ENCODE assay signal across 9 cellular contexts in the genomic region with DNA sequence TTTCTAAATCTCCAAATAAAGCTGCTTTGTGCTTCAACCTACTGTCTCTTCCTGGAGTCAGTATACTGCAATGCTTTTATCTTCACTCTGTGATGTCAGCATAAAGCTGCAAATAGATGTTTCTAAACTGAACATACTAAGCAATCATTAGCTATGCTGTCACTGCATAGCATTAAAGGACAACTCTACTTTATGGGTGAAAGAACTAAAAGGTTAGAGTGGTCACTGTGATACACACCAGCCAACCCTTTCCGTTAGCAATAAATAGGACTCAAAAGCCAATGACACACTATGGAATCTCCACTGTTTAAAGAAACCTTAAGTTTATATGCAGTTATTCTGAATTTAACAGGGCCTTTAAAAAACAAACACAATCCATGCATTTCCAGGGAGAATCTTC. TPM values are rescaled to one million over a fixed set of nuclear protein-coding genes. Genes with fewer than 3 reads are reported as not detected.
DNase-seq lines count a peak whose midpoint lies in the region; TF ChIP-seq lines count a peak whose summit lies in the region.
"Had no signal": no experiment of that assay in that cellular context is flagged by ENCODE, and none has a peak within 500 bp of the region (broad histone marks: within the 10 kb centered on the region; RNA-seq: fewer than 3 reads in every experiment).

No MANE protein-coding gene starts in this region.

- no peaks in the 10 kb centered on the region for H4K20me1 ChIP-seq in OCI-LY3 (ENCODE audit: insufficient read depth, low read length)

- H3K4me1 Mint-ChIP-seq in Calu3 (ENCODE audit: low read depth, unreplicated experiment) (peaks cover 17% of the 10 kb centered on the region), endothelial cell (ENCODE audit: unreplicated experiment) (peaks cover 25% of the 10 kb centered on the region)

- H3K27ac ChIP-seq in OCI-LY3 (ENCODE audit: low read length) (no peak overlapping the region), parathyroid adenoma (no peak overlapping the region)
- H3K27ac ChIP-seq: RWPE1 had no signal

- intact Hi-C loops in Calu3 (cut with micrococcal nuclease; ENCODE audit: unreplicated experiment), result loop anchor here (5.0 kb wide), 1 partner anchor 75 kb away; no protein-coding TSS in a partner anchor

- H2AFZ ChIP-seq in OCI-LY3 (ENCODE audit: low read depth, low read length) (no peak overlapping the region), parathyroid adenoma (no peak overlapping the region)

- H3K9me3 Mint-ChIP-seq in Calu3 (ENCODE audit: low read depth, unreplicated experiment) (no peaks in the 10 kb centered on the region), endothelial cell (ENCODE audit: unreplicated experiment) (peaks cover 5% of the 10 kb centered on the region)

- peak overlapping the region; percentile 80 for H3K4me2 ChIP-seq in OCI-LY3 (ENCODE audit: low read length)
- peak overlapping the region; percentile 93 for H3K4me2 ChIP-seq in parathyroid adenoma (ENCODE audit: low read length)

- H3K9ac ChIP-seq in OCI-LY3 (ENCODE audit: low read length) (0 out of 2 replicates have a peak overlapping the region, but pooled peaks have one; percentile 8), parathyroid adenoma (no peak overlapping the region)

- peaks cover 10% of the 10 kb centered on the region; the same call in 1 of the 2 replicates for H3K27me3 ChIP-seq in OCI-LY3 (ENCODE audit: low read depth, low read length)
- no peaks in the 10 kb centered on the region for H3K27me3 ChIP-seq in parathyroid adenoma (ENCODE audit: control insufficient read depth, insufficient read depth, low read length)

- H3K4me1 ChIP-seq in OCI-LY3 (ENCODE audit: low read length) (peaks cover 13% of the 10 kb centered on the region; the same call in 1 of the 2 replicates), parathyroid adenoma (peaks cover 4% of the 10 kb centered on the region)

- H3K4me3 ChIP-seq in OCI-LY3 (ENCODE audit: low read length), result peak overlapping the region; percentile 99
- peak overlapping the region; percentile 72 for H3K4me3 ChIP-seq in parathyroid adenoma (ENCODE audit: low read depth, low read length)

- H3K9me3 ChIP-seq in OCI-LY3 (ENCODE audit: insufficient read depth, low read length) (peaks cover 4% of the 10 kb centered on the region; the same call in 1 of the 2 replicates), parathyroid adenoma (ENCODE audit: control insufficient read depth, low read length) (no peaks in the 10 kb centered on the region)

- BruUV-seq in Calu3 (replicated peaks; lab: Mats Ljungman, UMichigan), result TSS peak; percentile 24

- no peak for DNase-seq in Calu3
- no peak for DNase-seq in endothelial cell (ENCODE audit: low spot score)
- no peak for DNase-seq in DMS153 (lab: John Stamatoyannopoulos, UW)
- no peak for DNase-seq in activated CD8-positive, alpha-beta memory T cell treated with anti-CD3 and anti-CD28 coated beads, Interleukin-2, amount 50 U/mL, for 4 hours
- DNase-seq in stimulated activated CD4-positive, alpha-beta T cell treated with anti-CD3 and anti-CD28 coated beads, Interleukin-4, amount 100 ng/mL, for 4 hours, result no peak
- DNase-seq in NCI-H1417 treated with DMSO at 0.1 percent for 48 hours (lab: John Stamatoyannopoulos, UW), result no peak

- TF ChIP-seq CTCF in Calu3 (IDR thresholded peaks at IDR 0.05; ENCODE audit: unreplicated experiment) (no peak), OCI-LY3 (IDR thresholded peaks at IDR 0.05; ENCODE audit: low read depth, low read length) (no peak), endothelial cell (IDR thresholded peaks at IDR 0.05; ENCODE audit: unreplicated experiment) (no peak), parathyroid adenoma (IDR thresholded peaks at IDR 0.05) (no peak)

- CTCF ChIA-PET in Calu3 (lab: Charles Lee), result no interaction called here

- H3K36me3 Mint-ChIP-seq in Calu3 (ENCODE audit: insufficient read depth, unreplicated experiment), result peaks cover 28% of the 10 kb centered on the region
- peaks cover 7% of the 10 kb centered on the region for H3K36me3 Mint-ChIP-seq in endothelial cell (ENCODE audit: low read depth, unreplicated experiment)

- H3K27ac Mint-ChIP-seq in Calu3 (ENCODE audit: unreplicated experiment) (peak overlapping the region; percentile 99), endothelial cell (ENCODE audit: unreplicated experiment) (no peak overlapping the region)

- H3K27me3 Mint-ChIP-seq in Calu3 (ENCODE audit: unreplicated experiment) (no peaks in the 10 kb centered on the region), endothelial cell (ENCODE audit: unreplicated experiment) (peaks cover 3% of the 10 kb centered on the region)

- H3K4me3 Mint-ChIP-seq in Calu3 (ENCODE audit: low read depth, unreplicated experiment), result peak overlapping the region; percentile 99
- peak overlapping the region; percentile 100 for H3K4me3 Mint-ChIP-seq in endothelial cell (ENCODE audit: unreplicated experiment)

- peaks cover 20% of the 10 kb centered on the region for H3K79me2 ChIP-seq in OCI-LY3 (ENCODE audit: low read length)
- peaks cover 26% of the 10 kb centered on the region for H3K79me2 ChIP-seq in parathyroid adenoma

- H3K36me3 ChIP-seq in OCI-LY3 (replicated peaks; ENCODE audit: low read depth, low read length), result peaks cover 9% of the 10 kb centered on the region
- no peaks in the 10 kb centered on the region for H3K36me3 ChIP-seq in parathyroid adenoma (ENCODE audit: control insufficient read depth, insufficient read depth, low read length)

RNA-seq across cellular contexts. Expression of gene CCDC186, which starts 1.8 kb away (rescaled TPM):
- total RNA-seq in Calu3 (2022), result 12.8 and 14.9 TPM in 2 replicates
- total RNA-seq in endothelial cell (ENCODE audit: unreplicated experiment), result 18.5 TPM

RNA-seq across cellular contexts. Expression of gene TDRD1, which starts 6.9 kb away (rescaled TPM):
- not detected in 2 replicates for total RNA-seq in Calu3 (2022)
- total RNA-seq in endothelial cell (ENCODE audit: unreplicated experiment), result 0.18 TPM
